ENCODE assay signal across 8 cellular contexts in genomic region chr5:123344819-123345426, GRCh38.
A peak's percentile ranks its signal among the peaks of the same experiment; 100 is the strongest.
DNase-seq lines count a peak whose midpoint lies in the region; ATAC-seq, FAIRE-seq and TF ChIP-seq lines count a peak whose summit lies in the region.

No MANE protein-coding gene starts in this region.

- H3K27me3 ChIP-seq in bronchial epithelial cell (ENCODE audit: control insufficient read depth, insufficient read depth, low read length) = no peaks in the 10 kb centered on the region

- ATAC-seq in HG02759 (IDR thresholded peaks at IDR 0.05; ENCODE audit: unreplicated experiment) = no peak

- peak; percentile 6 to 39 for DNase-seq in NCI-H526 (lab: John Stamatoyannopoulos, UW)
- no peak for DNase-seq in NCI-H526 treated with DMSO at 0.1 percent for 48 hours (lab: John Stamatoyannopoulos, UW)
- peak; percentile 13 for DNase-seq in NCI-H2081 treated with DMSO at 0.1 percent for 48 hours (lab: John Stamatoyannopoulos, UW)
- peak; percentile 38 for DNase-seq in bronchial epithelial cell (ENCODE audit: low read depth)
- peak; percentile 45 to 64 for DNase-seq in lung microvascular endothelial cell (ENCODE audit: low read depth in 2 of 2)
- DNase-seq in GF-D8 (lab: John Stamatoyannopoulos, UW) = no peak
- DNase-seq in ureter (ENCODE audit: low spot score) = no peak

- H3K4me3 ChIP-seq in bronchial epithelial cell (ENCODE audit: low read depth, low read length) = no peak overlapping the region

- FAIRE-seq in bronchial epithelial cell (lab: Jason Lieb, UNC) = no peak

- H3K36me3 ChIP-seq in bronchial epithelial cell (ENCODE audit: control insufficient read depth, insufficient read depth, low read length) = peaks cover 2% of the 10 kb centered on the region

- peak; percentile 62 for TF ChIP-seq CTCF in bronchial epithelial cell (IDR thresholded peaks at IDR 0.05; ENCODE audit: insufficient read depth, low read length, severe bottlenecking)

Comparison
In these comparisons a context has a peak if more than half of its experiments do, and no peak if none do; other contexts are left out.
1. DNase-seq: peak in NCI-H526 (2 of 2), NCI-H2081 treated with DMSO at 0.1 percent for 48 hours (single experiment), bronchial epithelial cell (single experiment) and lung microvascular endothelial cell (2 of 2); none in NCI-H526 treated with DMSO at 0.1 percent for 48 hours (single experiment), GF-D8 (single experiment) and ureter (single experiment).